ENCODE assay signal across 17 cellular contexts in the genomic region with DNA sequence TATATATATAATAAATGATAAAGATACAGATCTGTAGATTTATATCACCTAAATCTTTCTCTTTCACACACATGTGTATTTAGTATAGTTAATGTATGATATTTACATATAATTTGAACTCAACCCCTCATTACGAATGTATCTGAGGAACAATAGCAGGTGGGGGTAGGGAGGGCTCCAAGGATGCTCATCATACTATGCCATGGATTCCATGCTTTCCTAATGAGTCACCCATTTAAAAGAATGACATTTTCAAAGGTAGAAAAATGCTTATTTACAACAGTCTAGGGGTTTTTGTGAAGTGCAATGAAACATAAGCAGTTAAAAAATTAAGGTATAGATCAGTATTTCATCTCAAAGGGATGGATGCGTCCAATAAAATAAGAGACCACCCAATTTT.
"Had no signal": no experiment of that assay in that cellular context is flagged by ENCODE, and none has a peak within 500 bp of the region (broad histone marks: within the 10 kb centered on the region; RNA-seq: fewer than 3 reads in every experiment).

No MANE protein-coding gene starts in this region.

- H3K4me3 ChIP-seq: coronary artery, heart right ventricle, right lobe of liver, skin epidermis, tibial artery had no signal

- H3K4me1 ChIP-seq: heart right ventricle, right lobe of liver had no signal

- H3K27ac ChIP-seq: coronary artery, heart right ventricle, right lobe of liver, skin epidermis, tibial artery had no signal

- H3K36me3 ChIP-seq: heart right ventricle, right lobe of liver, tibial artery had no signal

- H3K9me3 ChIP-seq: heart right ventricle, right lobe of liver, tibial artery had no signal

- FAIRE-seq: endometrium had no signal

- DNase-seq: activated CD4-positive, alpha-beta T cell treated with anti-CD3 and anti-CD28 coated beads, Interleukin-2, amount 10 ng/mL, durations not matched to agents 7 days and 5 days; activated CD8-positive, alpha-beta T cell treated with anti-CD3 and anti-CD28 coated beads, Interleukin-2, amount 10 ng/mL, durations not matched to agents 7 days and 5 days; activated gamma-delta T cell treated with Interleukin-2 at 50 U/mL for 16 hours; activated T-cell treated with anti-CD3 and anti-CD28 coated beads, Interleukin-2, amount 50 U/mL, for 1 hour; aorta; cerebellar nuclear complex; erythroblast; foreskin fibroblast; heart right ventricle; occipital lobe; right lobe of liver; stimulated activated CD4-positive, alpha-beta T cell treated with anti-CD3 and anti-CD28 coated beads, Interleukin-1b, Interleukin-23, amount 100 ng/mL, for 48 hours; substantia nigra; tibial artery had no signal

- H3K27me3 ChIP-seq: heart right ventricle, right lobe of liver, tibial artery had no signal
